19 cellular contexts compared by ENCODE assay signal in genomic region chr1:118317836-118318614, GRCh38.
DNase-seq lines count a peak whose midpoint lies in the region; TF ChIP-seq lines count a peak whose summit lies in the region.
"Had no signal": no experiment of that assay in that cellular context is flagged by ENCODE, and none has a peak within 500 bp of the region (broad histone marks: within the 10 kb centered on the region; RNA-seq: fewer than 3 reads in every experiment).

No MANE protein-coding gene starts in this region.

- H3K9me3 Mint-ChIP-seq in chondrocyte (ENCODE audit: low read depth) (no peaks in the 10 kb centered on the region), nephron progenitor cell (peaks cover 18% of the 10 kb centered on the region)
- H3K9me3 Mint-ChIP-seq in activated T-helper 2 cell treated with anti-CD3 and anti-CD28 coated beads, Interferon-gamma antibody, Interleukin-2, Interleukin-4, amounts not matched to agents 10 μg/mL and 5 μg/mL and 100 μg/mL, durations not matched to agents 14 hours and 24 hours and 36 hours = peaks cover 4% of the 10 kb centered on the region

- H3K4me3 ChIP-seq in MG63 = no peak overlapping the region
- H3K4me3 ChIP-seq: coronary artery had no signal

- TF ChIP-seq CTCF in chondrocyte (IDR thresholded peaks at IDR 0.05) (no peak), nephron progenitor cell (IDR thresholded peaks at IDR 0.05) (no peak)

- H3K9me3 ChIP-seq in MG63 = no peaks in the 10 kb centered on the region

- peak; percentile 1 for DNase-seq in NCI-H2171 treated with DMSO at 0.1 percent for 48 hours (lab: John Stamatoyannopoulos, UW)
- no peak for DNase-seq in NCI-H2171 (lab: John Stamatoyannopoulos, UW)
- DNase-seq in MG63 = peak; percentile 59
- DNase-seq in chondrocyte (ENCODE audit: low spot score) = no peak
- DNase-seq in nephron progenitor cell = no peak
- no peak for DNase-seq in activated naive CD4-positive, alpha-beta T cell (lab: John Stamatoyannopoulos, UW)
- DNase-seq in activated T-helper 2 cell treated with anti-CD3 and anti-CD28 coated beads, Interferon-gamma antibody, Interleukin-2, Interleukin-4, amounts not matched to agents 10 μg/mL and 5 μg/mL and 100 μg/mL, durations not matched to agents 14 hours and 24 hours and 36 hours (ENCODE audit: low spot score) = no peak
- DNase-seq in stimulated activated CD4-positive, alpha-beta T cell treated with anti-CD3 and anti-CD28 coated beads, Interleukin-4, amount 100 ng/mL, for 4 hours = no peak
- DNase-seq: activated CD4-positive, alpha-beta T cell treated with anti-CD3 and anti-CD28 coated beads for 48 hours; GOT3; head of caudate nucleus; NCI-H1694; NCI-H526; nucleus accumbens; T-helper 1 cell had no signal

- H3K27ac Mint-ChIP-seq in chondrocyte (ENCODE audit: unreplicated experiment) = peak overlapping the region; percentile 37
- H3K27ac Mint-ChIP-seq in nephron progenitor cell = peak overlapping the region; percentile 19
- no peak overlapping the region for H3K27ac Mint-ChIP-seq in activated T-helper 2 cell treated with anti-CD3 and anti-CD28 coated beads, Interferon-gamma antibody, Interleukin-2, Interleukin-4, amounts not matched to agents 10 μg/mL and 5 μg/mL and 100 μg/mL, durations not matched to agents 14 hours and 24 hours and 36 hours
- H3K27ac Mint-ChIP-seq: activated T-helper 17 cell treated with anti-CD3 and anti-CD28 coated beads, Interleukin-2, amount 50 U/mL, for 72 hours; B cell; brain had no signal

- H3K36me3 Mint-ChIP-seq in chondrocyte (ENCODE audit: low read depth) = no peaks in the 10 kb centered on the region
- H3K36me3 Mint-ChIP-seq in nephron progenitor cell (ENCODE audit: low read depth) = no peaks in the 10 kb centered on the region
- no peaks in the 10 kb centered on the region for H3K36me3 Mint-ChIP-seq in activated T-helper 2 cell treated with anti-CD3 and anti-CD28 coated beads, Interferon-gamma antibody, Interleukin-2, Interleukin-4, amounts not matched to agents 10 μg/mL and 5 μg/mL and 100 μg/mL, durations not matched to agents 14 hours and 24 hours and 36 hours (ENCODE audit: low read depth)
- H3K36me3 Mint-ChIP-seq: brain had no signal

- no peaks in the 10 kb centered on the region for H3K27me3 Mint-ChIP-seq in chondrocyte (ENCODE audit: low read depth)
- peaks cover 6% of the 10 kb centered on the region for H3K27me3 Mint-ChIP-seq in nephron progenitor cell (ENCODE audit: low read depth, poor library complexity)
- H3K27me3 Mint-ChIP-seq in activated T-helper 2 cell treated with anti-CD3 and anti-CD28 coated beads, Interferon-gamma antibody, Interleukin-2, Interleukin-4, amounts not matched to agents 10 μg/mL and 5 μg/mL and 100 μg/mL, durations not matched to agents 14 hours and 24 hours and 36 hours (ENCODE audit: low read depth) = no peaks in the 10 kb centered on the region

- H3K4me3 Mint-ChIP-seq in chondrocyte (ENCODE audit: unreplicated experiment) (no peak overlapping the region), nephron progenitor cell (no peak overlapping the region)
- H3K4me3 Mint-ChIP-seq in activated T-helper 2 cell treated with anti-CD3 and anti-CD28 coated beads, Interferon-gamma antibody, Interleukin-2, Interleukin-4, amounts not matched to agents 10 μg/mL and 5 μg/mL and 100 μg/mL, durations not matched to agents 14 hours and 24 hours and 36 hours (ENCODE audit: low read depth) = no peak overlapping the region
- H3K4me3 Mint-ChIP-seq: activated T-helper 17 cell treated with anti-CD3 and anti-CD28 coated beads, Interleukin-2, amount 50 U/mL, for 72 hours; B cell; brain had no signal

- no peaks in the 10 kb centered on the region for H3K36me3 ChIP-seq in MG63

- intact Hi-C loops in activated T-helper 2 cell treated with anti-CD3 and anti-CD28 coated beads, Interferon-gamma antibody, Interleukin-2, Interleukin-4, amounts not matched to agents 10 μg/mL and 5 μg/mL and 100 μg/mL, durations not matched to agents 14 hours and 24 hours and 36 hours (cut with micrococcal nuclease) = no loop called here

- H3K4me1 Mint-ChIP-seq in chondrocyte (ENCODE audit: low read depth) = peaks cover 17% of the 10 kb centered on the region
- H3K4me1 Mint-ChIP-seq in nephron progenitor cell = peaks cover 22% of the 10 kb centered on the region
- H3K4me1 Mint-ChIP-seq in activated T-helper 2 cell treated with anti-CD3 and anti-CD28 coated beads, Interferon-gamma antibody, Interleukin-2, Interleukin-4, amounts not matched to agents 10 μg/mL and 5 μg/mL and 100 μg/mL, durations not matched to agents 14 hours and 24 hours and 36 hours (ENCODE audit: low read depth) = no peaks in the 10 kb centered on the region
- H3K4me1 Mint-ChIP-seq: activated T-helper 17 cell treated with anti-CD3 and anti-CD28 coated beads, Interleukin-2, amount 50 U/mL, for 72 hours; B cell had no signal

- H3K27me3 ChIP-seq in MG63 = no peaks in the 10 kb centered on the region

Comparison
In these comparisons a context has a peak if more than half of its experiments do, and no peak if none do; other contexts are left out.
1. DNase-seq: peak in NCI-H2171 treated with DMSO at 0.1 percent for 48 hours (single experiment) and MG63 (single experiment); none in NCI-H2171 (single experiment), chondrocyte (single experiment), nephron progenitor cell (single experiment), activated naive CD4-positive, alpha-beta T cell (0 of 4), activated T-helper 2 cell treated with anti-CD3 and anti-CD28 coated beads, Interferon-gamma antibody, Interleukin-2, Interleukin-4, amounts not matched to agents 10 μg/mL and 5 μg/mL and 100 μg/mL, durations not matched to agents 14 hours and 24 hours and 36 hours (single experiment) and stimulated activated CD4-positive, alpha-beta T cell treated with anti-CD3 and anti-CD28 coated beads, Interleukin-4, amount 100 ng/mL, for 4 hours (0 of 2).